In genomic region chr11:72070486-72070885, GRCh38 we compare ENCODE assay signal across 10 cellular contexts. TPM values are rescaled to one million over a fixed set of nuclear protein-coding genes. Genes with fewer than 3 reads are reported as not detected.
A peak's percentile ranks its signal among the peaks of the same experiment; 100 is the strongest.
DNase-seq lines count a peak whose midpoint lies in the region; ATAC-seq, FAIRE-seq and TF ChIP-seq lines count a peak whose summit lies in the region.
"Had no signal": no experiment of that assay in that cellular context is flagged by ENCODE, and none has a peak within 500 bp of the region (broad histone marks: within the 10 kb centered on the region; RNA-seq: fewer than 3 reads in every experiment).

No MANE protein-coding gene starts in this region.

- H3K4me1 Mint-ChIP-seq in T-helper 1 cell treated with Interleukin-12 subunit alpha and Interleukin-12 subunit beta and Interleukin-4 antibody, amounts not matched to agents 30 μg/mL and 1 μg/mL, for 36 hours (ENCODE audit: low read depth): peaks cover 50% of the 10 kb centered on the region

- ATAC-seq in GM12878 (no peak), lower lobe of right lung (no peak), HG03520 (IDR thresholded peaks at IDR 0.05; ENCODE audit: unreplicated experiment) (no peak)

- H3K4me3 ChIP-seq in GM12878: peak overlapping the region; percentile 59; the same call in 1 of the 2 replicates
- no peak overlapping the region for H3K4me3 ChIP-seq in lower lobe of right lung
- H3K4me3 ChIP-seq in BE2C (ENCODE audit: low read depth, low read length): no peak overlapping the region

- peak overlapping the region; percentile 63 for H3K27ac ChIP-seq in GM12878 (ENCODE audit: control insufficient read depth, insufficient read depth)
- H3K27ac ChIP-seq in lower lobe of right lung: peak overlapping the region; percentile 82
- H3K27ac ChIP-seq in temporal lobe (ENCODE audit: low read depth, low read length): peak overlapping the region; percentile 81

- SMC1A ChIA-PET in GM12878 (lab: Charles Lee; ENCODE audit: uncharacterized antibody, unreplicated experiment): interaction anchor here (0.8 to 8.0 kb wide), 3 partner anchors 11 to 31 kb away, joined by 3 to 48 read pairs (median 3); no protein-coding TSS in a partner anchor

- 68% methylated on average over 7 of the region's 7 CpGs for WGBS in GM12878 (ENCODE audit: insufficient coverage, insufficient replicate concordance, low lambda C conversion rate, missing lambda C conversion rate)

- in situ Hi-C loops in GM12878 (cut with MboI): no loop called here

- peak overlapping the region; percentile 11 for H3K27ac Mint-ChIP-seq in T-helper 1 cell treated with Interleukin-12 subunit alpha and Interleukin-12 subunit beta and Interleukin-4 antibody, amounts not matched to agents 30 μg/mL and 1 μg/mL, for 36 hours
- H3K27ac Mint-ChIP-seq: activated B cell treated with CpG ODN at 0.5 μM for 24 hours had no signal

- H3K9ac ChIP-seq in GM12878 (ENCODE audit: control insufficient read depth, insufficient read depth, low read length): peak overlapping the region; percentile 41

- intact Hi-C loops in GM12878 (cut with micrococcal nuclease; ENCODE audit: unreplicated experiment) (no loop called here), lower lobe of right lung (cut with DNase I) (no loop called here)

- RAD21 ChIA-PET in GM12878 (lab: Charles Lee; ENCODE audit: unreplicated experiment): interaction anchor here (1.3 to 7.8 kb wide), 4 partner anchors 31 to 360 kb away, joined by 3 to 46 read pairs (median 5); no protein-coding TSS in a partner anchor

- H3K27me3 ChIP-seq in GM12878 (replicated peaks in 1 of 2; ENCODE audit: control insufficient read depth in 2 of 2, insufficient read depth in 2 of 2, low read length in 1 of 2) (no peaks in the 10 kb centered on the region), lower lobe of right lung (ENCODE audit: low read depth) (no peaks in the 10 kb centered on the region), BE2C (no peaks in the 10 kb centered on the region)

- CTCF ChIA-PET in GM12878 (lab: Yijun Ruan, JAX): interaction anchor here (0.7 to 2.9 kb wide), 5 partner anchors 16 to 85 kb away, joined by 3 to 16 read pairs (median 3); no protein-coding TSS in a partner anchor

- no TSS peak for BruUV-seq in GM12878 (replicated peaks; lab: Mats Ljungman, UMichigan)

- no peak overlapping the region for H3K4me3 Mint-ChIP-seq in T-helper 1 cell treated with Interleukin-12 subunit alpha and Interleukin-12 subunit beta and Interleukin-4 antibody, amounts not matched to agents 30 μg/mL and 1 μg/mL, for 36 hours
- H3K4me3 Mint-ChIP-seq: activated B cell treated with CpG ODN at 0.5 μM for 24 hours had no signal

- no peak for TF ChIP-seq CTCF in GM12878 (IDR thresholded peaks at IDR 0.05 in 2 of 3, conservative IDR thresholded peaks at IDR 0.05 in 1 of 3; ENCODE audit: control insufficient read depth in 2 of 3, extremely low read depth in 1 of 3, insufficient read depth in 1 of 3, low read depth in 3 of 3, low read length in 3 of 3)
- TF ChIP-seq CTCF in lower lobe of right lung (IDR thresholded peaks at IDR 0.05): no peak
- TF ChIP-seq CTCF in BE2C (IDR thresholded peaks at IDR 0.05; ENCODE audit: low read depth, low read length): no peak

- H3K9me3 Mint-ChIP-seq in T-helper 1 cell treated with Interleukin-12 subunit alpha and Interleukin-12 subunit beta and Interleukin-4 antibody, amounts not matched to agents 30 μg/mL and 1 μg/mL, for 36 hours: no peaks in the 10 kb centered on the region
- H3K9me3 Mint-ChIP-seq: activated B cell treated with CpG ODN at 0.5 μM for 24 hours had no signal

- H3K4me1 ChIP-seq in GM12878 (ENCODE audit: control insufficient read depth, insufficient read depth, low read length): peaks cover 27% of the 10 kb centered on the region
- peaks cover 74% of the 10 kb centered on the region for H3K4me1 ChIP-seq in lower lobe of right lung
- peaks cover 10% of the 10 kb centered on the region; the same call in 1 of the 2 replicates for H3K4me1 ChIP-seq in BE2C

- H3K9me3 ChIP-seq in GM12878 (replicated peaks; ENCODE audit: control insufficient read depth, insufficient read depth, low read length) (no peaks in the 10 kb centered on the region), lower lobe of right lung (no peaks in the 10 kb centered on the region), BE2C (no peaks in the 10 kb centered on the region)

- FAIRE-seq in GM12878 (lab: Jason Lieb, UNC): no peak

- no peak for TF ChIP-seq POLR2A in GM12878 (IDR thresholded peaks at IDR 0.05; ENCODE audit: low read depth, low read length)

- peaks cover 26% of the 10 kb centered on the region for H3K36me3 Mint-ChIP-seq in T-helper 1 cell treated with Interleukin-12 subunit alpha and Interleukin-12 subunit beta and Interleukin-4 antibody, amounts not matched to agents 30 μg/mL and 1 μg/mL, for 36 hours (ENCODE audit: low read depth)

- no peaks in the 10 kb centered on the region; a peak in 2 of 4 replicates for H3K36me3 ChIP-seq in GM12878 (ENCODE audit: control insufficient read depth in 2 of 2, insufficient read depth in 2 of 2, low read length in 1 of 2)
- peaks cover 7% of the 10 kb centered on the region for H3K36me3 ChIP-seq in lower lobe of right lung
- H3K36me3 ChIP-seq in BE2C: peaks cover 14% of the 10 kb centered on the region

- H2AFZ ChIP-seq in GM12878 (ENCODE audit: control insufficient read depth, low read depth, low read length): no peak overlapping the region

- TF ChIP-seq EP300 in GM12878 (IDR thresholded peaks at IDR 0.05; ENCODE audit: borderline replicate concordance in 1 of 2, control insufficient read depth in 1 of 2, low read depth in 2 of 2, low read length in 2 of 2): no peak

- H3K79me2 ChIP-seq in GM12878 (ENCODE audit: control insufficient read depth, insufficient read depth, low read length): peaks cover 65% of the 10 kb centered on the region

- no peak for DNase-seq in T-helper 1 cell
- DNase-seq in GM12878 (ENCODE audit: low read depth, low spot score): no peak
- DNase-seq in lower lobe of right lung: no peak
- DNase-seq in SKM-1 treated with dmso at 0.1 percent for 144 hours (lab: John Stamatoyannopoulos, UW; ENCODE audit: unreplicated experiment): no peak
- no peak for DNase-seq in BE2C
- DNase-seq: activated B cell treated with CpG ODN at 0.5 μM for 24 hours had no signal

- H4K20me1 ChIP-seq in GM12878 (ENCODE audit: control insufficient read depth, insufficient read depth): no peaks in the 10 kb centered on the region

- TF ChIP-seq RAD21 in GM12878 (IDR thresholded peaks at IDR 0.05; ENCODE audit: insufficient read depth, low read depth, low read length): no peak

- H3K27me3 Mint-ChIP-seq in T-helper 1 cell treated with Interleukin-12 subunit alpha and Interleukin-12 subunit beta and Interleukin-4 antibody, amounts not matched to agents 30 μg/mL and 1 μg/mL, for 36 hours (ENCODE audit: low read depth): no peaks in the 10 kb centered on the region
- H3K27me3 Mint-ChIP-seq: activated B cell treated with CpG ODN at 0.5 μM for 24 hours had no signal

- H3K4me2 ChIP-seq in GM12878 (ENCODE audit: control insufficient read depth, insufficient read depth): peak overlapping the region; percentile 56

- POLR2A ChIA-PET in GM12878 (lab: Charles Lee): interaction anchor here (0.7 to 2.8 kb wide), 6 partner anchors 9 to 31 kb away, joined by 3 to 16 read pairs (median 4); no protein-coding TSS in a partner anchor

RNA-seq across cellular contexts. Expression of gene NUMA1, which starts 9.9 kb away (rescaled TPM):
- 241 and 261 TPM in 2 replicates for total RNA-seq in GM12878 (2013; cell fraction: nucleolus; rRNA removed)
- 82.3 and 88.1 TPM in 2 replicates for total RNA-seq in GM12878 (2014; rRNA removed)
- 44.3 TPM in 2 replicates for total RNA-seq in GM12878 (2014; rRNA removed; fragmentation: Illumina TruSeq; extraction: Trizol)
- 102 and 111 TPM in 2 replicates for total RNA-seq in GM12878 (2021)
- polyA plus RNA-seq in GM12878 (2011; ENCODE audit: low read depth): 53.5 TPM
- polyA plus RNA-seq in GM12878 (2011; rRNA removed): 32.7 and 61.5 TPM in 2 replicates
- polyA plus RNA-seq in GM12878 (2011; cell fraction: cytosol; rRNA removed): 69.4 and 72.3 TPM in 2 replicates
- 236 and 254 TPM in 2 replicates for polyA plus RNA-seq in GM12878 (2011; cell fraction: nucleus; rRNA removed)
- polyA plus RNA-seq in GM12878 (2012): 95.7 and 106 TPM in 2 replicates
- polyA plus RNA-seq in GM12878 (2014; fragmentation: Illumina TruSeq; extraction: Trizol): 36.7 and 60.6 TPM in 2 replicates
- 1 to 10 TPM; 5.5 to 7.1 TPM for polyA plus RNA-seq in GM12878 (2014; fragmentation: Nextera tagmentation; extraction: Ambion mirVana)
- 77.3 and 84.6 TPM in 2 replicates for polyA plus RNA-seq in GM12878 (2014; rRNA removed)
- polyA plus RNA-seq in GM12878 (2016; fragmentation: Nextera tagmentation; extraction: Ambion mirVana): 10 to 100 TPM; 58.1 to 63.5 TPM
- polyA minus RNA-seq in GM12878 (2011; rRNA and poly(A)+ RNA removed): 115 and 125 TPM in 2 replicates
- polyA minus RNA-seq in GM12878 (2011; cell fraction: cytosol; rRNA and poly(A)+ RNA removed): 46.7 and 48.0 TPM in 2 replicates
- 90.7 and 135 TPM in 2 replicates for polyA minus RNA-seq in GM12878 (2011; cell fraction: nucleus; rRNA and poly(A)+ RNA removed)
- total RNA-seq in lower lobe of right lung: 200 TPM
- 110 TPM for total RNA-seq in temporal lobe
- 308 TPM for polyA plus RNA-seq in BE2C (2012; ENCODE audit: insufficient read depth, insufficient read length, low read depth)

RNA-seq across cellular contexts. Expression of gene LRRC51, which starts 10.2 kb away (rescaled TPM):
- 1.3 and 1.4 TPM in 2 replicates for total RNA-seq in GM12878 (2013; cell fraction: nucleolus; rRNA removed)
- 4.0 and 5.6 TPM in 2 replicates for total RNA-seq in GM12878 (2014; rRNA removed)
- total RNA-seq in GM12878 (2014; rRNA removed; fragmentation: Illumina TruSeq; extraction: Trizol): 4.1 and 4.7 TPM in 2 replicates
- total RNA-seq in GM12878 (2021): 2.6 and 5.5 TPM in 2 replicates
- 2.8 TPM for polyA plus RNA-seq in GM12878 (2011; ENCODE audit: low read depth)
- polyA plus RNA-seq in GM12878 (2011; rRNA removed): 6.1 and 8.6 TPM in 2 replicates
- polyA plus RNA-seq in GM12878 (2011; cell fraction: cytosol; rRNA removed): 7.7 and 9.9 TPM in 2 replicates
- polyA plus RNA-seq in GM12878 (2011; cell fraction: nucleus; rRNA removed): 3.6 and 5.0 TPM in 2 replicates
- polyA plus RNA-seq in GM12878 (2012): 3.6 and 7.1 TPM in 2 replicates
- 6.4 and 11.7 TPM in 2 replicates for polyA plus RNA-seq in GM12878 (2014; fragmentation: Illumina TruSeq; extraction: Trizol)
- 1 to 10 TPM; 4.7 to 6.2 TPM for polyA plus RNA-seq in GM12878 (2014; fragmentation: Nextera tagmentation; extraction: Ambion mirVana)
- 7.5 and 7.8 TPM in 2 replicates for polyA plus RNA-seq in GM12878 (2014; rRNA removed)
- polyA plus RNA-seq in GM12878 (2016; fragmentation: Nextera tagmentation; extraction: Ambion mirVana): 1 to 10 TPM; 3.1 to 6.1 TPM
- polyA minus RNA-seq in GM12878 (2011; rRNA and poly(A)+ RNA removed): 8.6 and 10.5 TPM in 2 replicates
- 1.6 and 6.0 TPM in 2 replicates for polyA minus RNA-seq in GM12878 (2011; cell fraction: cytosol; rRNA and poly(A)+ RNA removed)
- 0.73 and 1.4 TPM in 2 replicates for polyA minus RNA-seq in GM12878 (2011; cell fraction: nucleus; rRNA and poly(A)+ RNA removed)
- 14.8 TPM for total RNA-seq in lower lobe of right lung
- 5.7 TPM for total RNA-seq in temporal lobe
- polyA plus RNA-seq in BE2C (2012; ENCODE audit: insufficient read depth, insufficient read length, low read depth): 7.2 TPM

RNA-seq across cellular contexts. Expression of gene LAMTOR1, which starts 32.6 kb away (rescaled TPM):
- total RNA-seq in GM12878 (2013; cell fraction: nucleolus; rRNA removed): 30.6 and 35.0 TPM in 2 replicates
- total RNA-seq in GM12878 (2014; rRNA removed): 112 and 127 TPM in 2 replicates
- 59.8 and 66.5 TPM in 2 replicates for total RNA-seq in GM12878 (2014; rRNA removed; fragmentation: Illumina TruSeq; extraction: Trizol)
- 80.8 and 82.1 TPM in 2 replicates for total RNA-seq in GM12878 (2021)
- polyA plus RNA-seq in GM12878 (2011; ENCODE audit: low read depth): 57.1 TPM
- 45.8 and 58.8 TPM in 2 replicates for polyA plus RNA-seq in GM12878 (2011; rRNA removed)
- polyA plus RNA-seq in GM12878 (2011; cell fraction: cytosol; rRNA removed): 99.0 and 108 TPM in 2 replicates
- polyA plus RNA-seq in GM12878 (2011; cell fraction: nucleus; rRNA removed): 65.8 and 80.4 TPM in 2 replicates
- 71.6 and 72.6 TPM in 2 replicates for polyA plus RNA-seq in GM12878 (2012)
- polyA plus RNA-seq in GM12878 (2014; fragmentation: Illumina TruSeq; extraction: Trizol): 75.6 and 94.4 TPM in 2 replicates
- polyA plus RNA-seq in GM12878 (2014; fragmentation: Nextera tagmentation; extraction: Ambion mirVana): 100 to 1,000 TPM in 1 of 2 experiments, 10 to 100 TPM in 1; 85.1 to 126 TPM
- polyA plus RNA-seq in GM12878 (2014; rRNA removed): 126 and 128 TPM in 2 replicates
- 100 to 1,000 TPM; 139 to 141 TPM for polyA plus RNA-seq in GM12878 (2016; fragmentation: Nextera tagmentation; extraction: Ambion mirVana)
- 99.0 and 105 TPM in 2 replicates for polyA minus RNA-seq in GM12878 (2011; rRNA and poly(A)+ RNA removed)
- 45.6 and 60.0 TPM in 2 replicates for polyA minus RNA-seq in GM12878 (2011; cell fraction: cytosol; rRNA and poly(A)+ RNA removed)
- polyA minus RNA-seq in GM12878 (2011; cell fraction: nucleus; rRNA and poly(A)+ RNA removed): 33.1 and 62.5 TPM in 2 replicates
- 96.0 TPM for total RNA-seq in lower lobe of right lung
- total RNA-seq in temporal lobe: 34.4 TPM
- polyA plus RNA-seq in BE2C (2012; ENCODE audit: insufficient read depth, insufficient read length, low read depth): 282 TPM

RNA-seq across cellular contexts. Expression of gene TOMT, which starts 35.2 kb away (rescaled TPM):
- total RNA-seq in GM12878 (2013; cell fraction: nucleolus; rRNA removed): not detected in 2 replicates
- total RNA-seq in GM12878 (2014; rRNA removed) (not detected in 2 replicates), GM12878 (2014; rRNA removed; fragmentation: Illumina TruSeq; extraction: Trizol) (not detected in 2 replicates), GM12878 (2021) (not detected in 2 replicates), lower lobe of right lung (not detected), temporal lobe (not detected)
- not detected for polyA plus RNA-seq in GM12878 (2011; ENCODE audit: low read depth)
- polyA plus RNA-seq in GM12878 (2011; rRNA removed) (not detected in 2 replicates), GM12878 (2014; fragmentation: Illumina TruSeq; extraction: Trizol) (not detected in 2 replicates), GM12878 (2014; fragmentation: Nextera tagmentation; extraction: Ambion mirVana) (not detected), GM12878 (2014; rRNA removed) (not detected in 2 replicates), GM12878 (2016; fragmentation: Nextera tagmentation; extraction: Ambion mirVana) (not detected)
- polyA plus RNA-seq in GM12878 (2011; cell fraction: cytosol; rRNA removed): not detected in 2 replicates
- not detected in 2 replicates for polyA plus RNA-seq in GM12878 (2011; cell fraction: nucleus; rRNA removed)
- polyA plus RNA-seq in GM12878 (2012): not detected in 2 replicates
- not detected in 2 replicates for polyA minus RNA-seq in GM12878 (2011; rRNA and poly(A)+ RNA removed)
- not detected in 2 replicates for polyA minus RNA-seq in GM12878 (2011; cell fraction: cytosol; rRNA and poly(A)+ RNA removed)
- not detected in 2 replicates for polyA minus RNA-seq in GM12878 (2011; cell fraction: nucleus; rRNA and poly(A)+ RNA removed)
- not detected for polyA plus RNA-seq in BE2C (2012; ENCODE audit: insufficient read depth, insufficient read length, low read depth)
- total RNA-seq: A172, activated B cell treated with CpG ODN at 0.5 μM for 24 hours had no signal

RNA-seq across cellular contexts. Expression of gene ANAPC15, which starts 42.0 kb away (rescaled TPM):
- 7.3 and 14.1 TPM in 2 replicates for total RNA-seq in GM12878 (2013; cell fraction: nucleolus; rRNA removed)
- 78.0 and 83.4 TPM in 2 replicates for total RNA-seq in GM12878 (2014; rRNA removed)
- 88.3 and 88.6 TPM in 2 replicates for total RNA-seq in GM12878 (2014; rRNA removed; fragmentation: Illumina TruSeq; extraction: Trizol)
- total RNA-seq in GM12878 (2021): 81.0 and 85.6 TPM in 2 replicates
- polyA plus RNA-seq in GM12878 (2011; ENCODE audit: low read depth): 72.9 TPM
- 84.6 and 99.6 TPM in 2 replicates for polyA plus RNA-seq in GM12878 (2011; rRNA removed)
- polyA plus RNA-seq in GM12878 (2011; cell fraction: cytosol; rRNA removed): 86.3 and 97.5 TPM in 2 replicates
- 52.6 and 65.7 TPM in 2 replicates for polyA plus RNA-seq in GM12878 (2011; cell fraction: nucleus; rRNA removed)
- 66.1 and 85.8 TPM in 2 replicates for polyA plus RNA-seq in GM12878 (2012)
- polyA plus RNA-seq in GM12878 (2014; fragmentation: Illumina TruSeq; extraction: Trizol): 91.9 and 118 TPM in 2 replicates
- polyA plus RNA-seq in GM12878 (2014; fragmentation: Nextera tagmentation; extraction: Ambion mirVana): 100 to 1,000 TPM; 230 to 372 TPM
- 84.3 and 86.0 TPM in 2 replicates for polyA plus RNA-seq in GM12878 (2014; rRNA removed)
- polyA plus RNA-seq in GM12878 (2016; fragmentation: Nextera tagmentation; extraction: Ambion mirVana): 100 to 1,000 TPM; 126 to 141 TPM
- polyA minus RNA-seq in GM12878 (2011; rRNA and poly(A)+ RNA removed): 49.0 and 65.4 TPM in 2 replicates
- 10.2 and 12.1 TPM in 2 replicates for polyA minus RNA-seq in GM12878 (2011; cell fraction: cytosol; rRNA and poly(A)+ RNA removed)
- 13.3 and 19.8 TPM in 2 replicates for polyA minus RNA-seq in GM12878 (2011; cell fraction: nucleus; rRNA and poly(A)+ RNA removed)
- 22.7 TPM for total RNA-seq in lower lobe of right lung
- total RNA-seq in temporal lobe: 12.5 TPM
- 140 TPM for polyA plus RNA-seq in BE2C (2012; ENCODE audit: insufficient read depth, insufficient read length, low read depth)
